Comparison of ENCODE assay signal across 13 cellular contexts in genomic region chr21:45531393-45532215, GRCh38. TPM values are rescaled to one million over a fixed set of nuclear protein-coding genes. Genes with fewer than 3 reads are reported as not detected.
DNase-seq lines count a peak whose midpoint lies in the region; ATAC-seq, FAIRE-seq and TF ChIP-seq lines count a peak whose summit lies in the region.
"Had no signal": no experiment of that assay in that cellular context is flagged by ENCODE, and none has a peak within 500 bp of the region (broad histone marks: within the 10 kb centered on the region; RNA-seq: fewer than 3 reads in every experiment).

No MANE protein-coding gene starts in this region.

- FAIRE-seq in urothelium cell line (lab: Jason Lieb, UNC): no peak
- FAIRE-seq: astrocyte had no signal

- DNase-seq in Right ventricle myocardium inferior (ENCODE audit: missing footprints): peak; percentile 60
- DNase-seq in right atrium auricular region (ENCODE audit: low spot score): no peak
- DNase-seq in cardiac septum (ENCODE audit: low spot score): peak; percentile 65
- peak in 2 of 3 donors; percentile 41 to 52 for DNase-seq in mucosa of descending colon
- DNase-seq in upper lobe of right lung: peak; percentile 61
- DNase-seq in DMS79 (lab: John Stamatoyannopoulos, UW): no peak
- DNase-seq in urothelium cell line (ENCODE audit: low spot score): no peak
- no peak for DNase-seq in amygdala (lab: John Stamatoyannopoulos, UW)
- DNase-seq: activated CD4-positive, alpha-beta T cell treated with anti-CD3 and anti-CD28 coated beads, Interleukin-2, amount 50 U/mL, for 4 hours; HCEC 1CT; NCI-H1092; NCI-H748 treated with DMSO at 0.1 percent for 48 hours had no signal

- H3K27ac ChIP-seq in right atrium auricular region (no peak overlapping the region), upper lobe of right lung (no peak overlapping the region)

- TF ChIP-seq CTCF in right atrium auricular region (IDR thresholded peaks at IDR 0.05) (no peak), mucosa of descending colon (IDR thresholded peaks at IDR 0.05) (no peak), upper lobe of right lung (IDR thresholded peaks at IDR 0.05) (no peak)

- H3K27me3 ChIP-seq in right atrium auricular region (no peaks in the 10 kb centered on the region), upper lobe of right lung (no peaks in the 10 kb centered on the region)

- H3K36me3 ChIP-seq in right atrium auricular region (no peaks in the 10 kb centered on the region), mucosa of descending colon (ENCODE audit: low read depth) (no peaks in the 10 kb centered on the region), upper lobe of right lung (no peaks in the 10 kb centered on the region)

- intact Hi-C loops in Right ventricle myocardium inferior (cut with DNase I) (no loop called here), cardiac septum (cut with DNase I) (no loop called here), mucosa of descending colon (cut with DNase I, micrococcal nuclease) (no loop called here), upper lobe of right lung (cut with DNase I) (no loop called here)

- H3K4me1 ChIP-seq in right atrium auricular region (peaks cover 0 to 20% of the 10 kb centered on the region in 2 donors), mucosa of descending colon (ENCODE audit: low read depth) (peaks cover 24% of the 10 kb centered on the region), upper lobe of right lung (peaks cover 11% of the 10 kb centered on the region)

- H3K9me3 ChIP-seq in right atrium auricular region: no peaks in the 10 kb centered on the region
- H3K9me3 ChIP-seq in mucosa of descending colon: no peaks in the 10 kb centered on the region
- H3K9me3 ChIP-seq in upper lobe of right lung: no peaks in the 10 kb centered on the region

- ATAC-seq in Right ventricle myocardium inferior: no peak
- ATAC-seq in mucosa of descending colon: no peak
- no peak for ATAC-seq in upper lobe of right lung

- no peak overlapping the region for H3K4me3 ChIP-seq in right atrium auricular region
- no peak overlapping the region for H3K4me3 ChIP-seq in mucosa of descending colon
- no peak overlapping the region for H3K4me3 ChIP-seq in upper lobe of right lung

RNA-seq across cellular contexts. Expression of gene SLC19A1, which starts 10.6 kb away (rescaled TPM):
- 8.2 TPM for total RNA-seq in Right ventricle myocardium inferior
- 1 to 10 TPM; 2.2 to 5.3 TPM for total RNA-seq in right atrium auricular region
- total RNA-seq in cardiac septum: 2.7 TPM
- total RNA-seq in mucosa of descending colon: 10 to 100 TPM; 12.6 to 22.8 (median 12.7) TPM
- total RNA-seq in upper lobe of right lung: 39.3 TPM

Comparison
In these comparisons a context has a peak if more than half of its experiments do, and no peak if none do; other contexts are left out.
1. DNase-seq: peak in Right ventricle myocardium inferior (single experiment), cardiac septum (single experiment), mucosa of descending colon (2 of 3) and upper lobe of right lung (single experiment); none in right atrium auricular region (single experiment), DMS79 (single experiment), urothelium cell line (single experiment) and amygdala (0 of 56).